Comparison of ENCODE assay signal across 16 cellular contexts in genomic region chr20:44407402-44408184, GRCh38. TPM values are rescaled to one million over a fixed set of nuclear protein-coding genes. Genes with fewer than 3 reads are reported as not detected.
DNase-seq lines count a peak whose midpoint lies in the region; ATAC-seq, FAIRE-seq and TF ChIP-seq lines count a peak whose summit lies in the region.
"Had no signal": no experiment of that assay in that cellular context is flagged by ENCODE, and none has a peak within 500 bp of the region (broad histone marks: within the 10 kb centered on the region; RNA-seq: fewer than 3 reads in every experiment).

No MANE protein-coding gene starts in this region.

- H3K4me3 ChIP-seq in BJ (ENCODE audit: low read depth, low read length) = no peak overlapping the region
- H3K4me3 ChIP-seq in K562 = no peak overlapping the region
- H3K4me3 ChIP-seq in liver (ENCODE audit: low read depth in 1 of 3, low read length in 3 of 3) = no peak overlapping the region
- H3K4me3 ChIP-seq in GM23338 = no peak overlapping the region

- WGBS in K562 (ENCODE audit: insufficient coverage, low coverage, missing lambda C conversion rate) = 12% methylated on average over 14 of the region's 14 CpGs
- 57% methylated on average over 14 of the region's 14 CpGs for WGBS in liver

- H3K4me1 Mint-ChIP-seq in GM23338 = peaks cover 7% of the 10 kb centered on the region; the same call in 2 of the 3 replicates
- H3K4me1 Mint-ChIP-seq in activated T-cell treated with anti-CD3 and anti-CD28 coated beads, Interleukin-2, amount 50 U/mL, for 4 hours (ENCODE audit: low read depth) = no peaks in the 10 kb centered on the region

- no peaks in the 10 kb centered on the region for H3F3A ChIP-seq in GM23338 (replicated peaks; ENCODE audit: low read depth)

- H3K27me3 ChIP-seq in BJ (ENCODE audit: control insufficient read depth, insufficient read depth, low read length) (peaks cover 2% of the 10 kb centered on the region), K562 (ENCODE audit: control insufficient read depth in 2 of 2, insufficient read depth in 2 of 2, low read length in 2 of 2) (peaks cover 7 to 23% of the 10 kb centered on the region in 2 experiments; a peak in 3 of 5 replicates), liver (ENCODE audit: control insufficient read depth in 4 of 4, insufficient read depth in 4 of 4, low read length in 3 of 4) (no peaks in the 10 kb centered on the region), GM23338 (ENCODE audit: insufficient read depth) (no peaks in the 10 kb centered on the region)

- no peak for TF ChIP-seq POLR2A in K562 (conservative IDR thresholded peaks at IDR 0.05)

- no peak for TF ChIP-seq EP300 in Ishikawa (IDR thresholded peaks at IDR 0.05; ENCODE audit: borderline replicate concordance)
- TF ChIP-seq EP300 in K562 (IDR thresholded peaks at IDR 0.05; ENCODE audit: low read length) = 0 out of 2 replicates have a peak, but pooled peaks have one; percentile 14

- H3K4me3 Mint-ChIP-seq in GM23338 = no peak overlapping the region
- H3K4me3 Mint-ChIP-seq in activated T-cell treated with anti-CD3 and anti-CD28 coated beads, Interleukin-2, amount 50 U/mL, for 4 hours = no peak overlapping the region

- peaks cover 2% of the 10 kb centered on the region; the same call in 1 of the 3 replicates for H3K9me3 Mint-ChIP-seq in GM23338
- H3K9me3 Mint-ChIP-seq in activated T-cell treated with anti-CD3 and anti-CD28 coated beads, Interleukin-2, amount 50 U/mL, for 4 hours = no peaks in the 10 kb centered on the region

- H3K9ac ChIP-seq in K562 (ENCODE audit: insufficient read depth in 1 of 2, low read depth in 2 of 2, low read length in 2 of 2) (no peak overlapping the region; a peak in 1 of 4 replicates), liver (ENCODE audit: low read depth in 1 of 2, low read length in 2 of 2) (peak overlapping the region; percentile 12 to 52)

- CTCF ChIA-PET in BJ (lab: Yijun Ruan, JAX) (interaction anchor here (0.6 to 4.3 kb wide), 8 partner anchors 9 to 64 kb away, joined by 3 to 19 read pairs (median 3); no protein-coding TSS in a partner anchor), K562 (lab: Yijun Ruan, JAX; ENCODE audit: low intra/inter-chr PET ratio) (interaction anchor here (0.6 to 1.0 kb wide), 2 partner anchors 19 to 210 kb away, joined by 3 to 7 read pairs; no protein-coding TSS in a partner anchor)

- H3K36me3 ChIP-seq in BJ (ENCODE audit: control insufficient read depth, insufficient read depth, low read length) (no peaks in the 10 kb centered on the region), K562 (ENCODE audit: control insufficient read depth, insufficient read depth, low read length) (no peaks in the 10 kb centered on the region), liver (ENCODE audit: control insufficient read depth in 4 of 4, insufficient read depth in 3 of 4, low read depth in 1 of 4, low read length in 3 of 4) (peaks cover 5 to 16% (median 8%) of the 10 kb centered on the region in 4 donors), GM23338 (ENCODE audit: insufficient read depth) (no peaks in the 10 kb centered on the region)
- H3K36me3 ChIP-seq: neutrophil had no signal

- ATAC-seq in K562 (peak; percentile 95), GM23338 (no peak), HG03280 (IDR thresholded peaks at IDR 0.05; ENCODE audit: unreplicated experiment) (no peak)
- no peak for ATAC-seq in activated T-cell treated with anti-CD3 and anti-CD28 coated beads, Interleukin-2, amount 50 U/mL, for 4 hours

- TF ChIP-seq CTCF in BJ (IDR thresholded peaks at IDR 0.05; ENCODE audit: insufficient read depth, low read depth, low read length) (no peak), K562 (IDR thresholded peaks at IDR 0.05 in 2 of 3, conservative IDR thresholded peaks at IDR 0.05 in 1 of 3; ENCODE audit: insufficient read depth in 2 of 3, low read depth in 1 of 3, low read length in 3 of 3) (no peak), liver (IDR thresholded peaks at IDR 0.05; ENCODE audit: low read depth, low read length, missing input control) (no peak), GM23338 (conservative IDR thresholded peaks at IDR 0.05; ENCODE audit: low read depth in 2 of 2) (no peak)

- H3K27ac ChIP-seq in K562 (ENCODE audit: extremely low read depth, low read depth, low read length) (no peak overlapping the region), liver (ENCODE audit: low read depth in 1 of 2, low read length in 2 of 2) (peak overlapping the region; percentile 91 to 93), GM23338 (ENCODE audit: low read depth) (no peak overlapping the region)
- H3K27ac ChIP-seq: C4-2B, neutrophil had no signal

- no TSS peak for BruUV-seq in K562 (replicated peaks; lab: Mats Ljungman, UMichigan)

- peaks cover 12 to 15% of the 10 kb centered on the region in 2 experiments; a peak in 4 of 5 replicates for H3K4me1 ChIP-seq in K562 (replicated peaks in 1 of 2; ENCODE audit: control insufficient read depth in 2 of 2, insufficient read depth in 2 of 2, low read length in 2 of 2)
- H3K4me1 ChIP-seq in liver (ENCODE audit: control insufficient read depth in 4 of 4, insufficient read depth in 4 of 4, low read length in 3 of 4) = peaks cover 24 to 90% (median 66%) of the 10 kb centered on the region in 4 donors
- H3K4me1 ChIP-seq in GM23338 (ENCODE audit: insufficient read depth) = no peaks in the 10 kb centered on the region

- peaks cover 4% of the 10 kb centered on the region for H3K27me3 Mint-ChIP-seq in GM23338 (ENCODE audit: insufficient read depth, low read depth, poor library complexity)
- peaks cover 8% of the 10 kb centered on the region for H3K27me3 Mint-ChIP-seq in activated T-cell treated with anti-CD3 and anti-CD28 coated beads, Interleukin-2, amount 50 U/mL, for 4 hours (ENCODE audit: low read depth)

- H3K9me3 ChIP-seq in K562 (replicated peaks; ENCODE audit: control insufficient read depth, insufficient read depth, low read depth, low read length) (no peaks in the 10 kb centered on the region), liver (ENCODE audit: control insufficient read depth in 4 of 4, low read length in 3 of 4) (no peaks in the 10 kb centered on the region)
- H3K9me3 ChIP-seq: neutrophil had no signal

- intact Hi-C loops in K562 (cut with micrococcal nuclease) = no loop called here

- H3K79me2 ChIP-seq in K562 (ENCODE audit: control insufficient read depth, insufficient read depth, low read length) = no peaks in the 10 kb centered on the region
- no peaks in the 10 kb centered on the region for H3K79me2 ChIP-seq in GM23338 (replicated peaks; ENCODE audit: insufficient read depth)

- no peak for TF ChIP-seq RAD21 in Ishikawa (IDR thresholded peaks at IDR 0.05; ENCODE audit: low read depth)
- no peak for TF ChIP-seq RAD21 in K562 (CRISPR knock-in tag; conservative IDR thresholded peaks at IDR 0.05 in 1 of 2, IDR thresholded peaks at IDR 0.05 in 1 of 2)
- TF ChIP-seq RAD21 in liver (IDR thresholded peaks at IDR 0.05) = no peak

- H3K36me3 Mint-ChIP-seq in GM23338 (ENCODE audit: low read depth) = no peaks in the 10 kb centered on the region
- H3K36me3 Mint-ChIP-seq in activated T-cell treated with anti-CD3 and anti-CD28 coated beads, Interleukin-2, amount 50 U/mL, for 4 hours (ENCODE audit: insufficient read depth) = no peaks in the 10 kb centered on the region

- POLR2A ChIA-PET in BJ (lab: Charles Lee) = no interaction called here
- POLR2A ChIA-PET in K562 (lab: Yijun Ruan, JAX) = interaction anchor here (0.5 to 1.3 kb wide), 6 partner anchors 9 to 627 kb away, joined by 3 to 7 read pairs (median 3); no protein-coding TSS in a partner anchor

- no peaks in the 10 kb centered on the region for H3K9me1 ChIP-seq in K562 (ENCODE audit: control insufficient read depth, insufficient read depth, low read length)

- H3K4me2 ChIP-seq in K562 (ENCODE audit: insufficient read depth, low read length) (peak overlapping the region; percentile 45), GM23338 (no peak overlapping the region)

- peak; percentile 17 for DNase-seq in BJ (ENCODE audit: low read depth)
- DNase-seq in K562 (ENCODE audit: extremely low read depth in 1 of 4, low spot score in 3 of 4) = peak; percentile 85 to 88 (median 88)
- no peak for DNase-seq in GM23338 (ENCODE audit: low spot score)
- DNase-seq in activated T-cell treated with anti-CD3 and anti-CD28 coated beads, Interleukin-2, amount 50 U/mL, for 4 hours = no peak
- no peak for DNase-seq in SK-N-DZ (ENCODE audit: low spot score)
- DNase-seq: NCI-H526 treated with DMSO at 0.1 percent for 48 hours; stimulated activated CD4-positive, alpha-beta T cell treated with anti-CD3 and anti-CD28 coated beads, Interleukin-4, amount 100 ng/mL, for 1 hour had no signal

- in situ Hi-C loops in K562 (cut with MboI) = no loop called here

- H4K20me1 ChIP-seq in K562 (replicated peaks; ENCODE audit: control insufficient read depth, insufficient read depth, low read length) (no peaks in the 10 kb centered on the region; the same call in 1 of the 2 replicates), GM23338 (replicated peaks; ENCODE audit: insufficient read depth) (no peaks in the 10 kb centered on the region)

- H3K27ac Mint-ChIP-seq in GM23338 = no peak overlapping the region

- peak overlapping the region; percentile 32 for H2AFZ ChIP-seq in K562 (ENCODE audit: low read depth, low read length)
- H2AFZ ChIP-seq in GM23338 = no peak overlapping the region

- peak; percentile 91 for FAIRE-seq in K562 (lab: Jason Lieb, UNC)
- FAIRE-seq: colon, GM12892, TTC549 had no signal

- H3K9me2 ChIP-seq in GM23338 (ENCODE audit: insufficient read depth) = no peaks in the 10 kb centered on the region

RNA-seq across cellular contexts. Expression of gene HNF4A, which starts 52.1 kb away (rescaled TPM):
- polyA plus RNA-seq in BJ (2011; rRNA removed) (0.04 TPM in 1 of 2 replicates, not detected in the other), K562 (2011; rRNA removed) (not detected in 2 replicates), K562 (2014; fragmentation: Illumina TruSeq; extraction: Trizol) (0.03 TPM in 1 of 2 replicates, not detected in the other), K562 (2014; fragmentation: Nextera tagmentation; extraction: Ambion mirVana) (under 1 TPM in 1 of 2 experiments, not detected in 1; 0.06 TPM), K562 (2014; rRNA removed) (0.27 TPM in 1 of 2 replicates, not detected in the other), liver (100 to 1,000 TPM in 1 of 2 donors, 10 to 100 TPM in 1; 52.3 to 120 TPM), GM23338 (2016; fragmentation: Nextera tagmentation; extraction: Ambion mirVana) (not detected in 2 replicates)
- not detected in 2 replicates for polyA minus RNA-seq in BJ (2011; rRNA and poly(A)+ RNA removed)
- total RNA-seq in K562 (2011; cell fraction: chromatin; rRNA removed; ENCODE audit: low replicate concordance) = 0.09 TPM in 1 of 2 replicates, not detected in the other
- total RNA-seq in K562 (2011; cell fraction: nucleolus; rRNA removed) = under 0.01 TPM in 1 of 2 replicates, not detected in the other
- total RNA-seq in K562 (2011; cell fraction: nucleoplasm; rRNA removed) = not detected in 2 replicates
- total RNA-seq in K562 (2014; rRNA removed) (not detected in 2 replicates), K562 (2014; rRNA removed; fragmentation: Illumina TruSeq; extraction: Trizol) (not detected in 2 replicates), K562 (2015; rRNA removed; fragmentation: Illumina TruSeq; extraction: Trizol) (not detected in 2 replicates), K562 (2021) (0.11 and 0.16 TPM in 2 replicates), liver (100 to 1,000 TPM in 1 of 2 donors, 10 to 100 TPM in 1; 51.7 to 171 TPM)
- polyA plus RNA-seq in K562 (2011; cell fraction: cytosol; rRNA removed) = not detected in 2 replicates
- not detected in 2 replicates for polyA plus RNA-seq in K562 (2011; cell fraction: nucleus; rRNA removed)
- 0.03 and 2.3 TPM in 2 replicates for polyA plus RNA-seq in K562 (2012)
- polyA minus RNA-seq in K562 (2011; rRNA and poly(A)+ RNA removed) = not detected in 2 replicates
- polyA minus RNA-seq in K562 (2011; cell fraction: cytosol; rRNA and poly(A)+ RNA removed) = 0.46 TPM in 1 of 2 replicates, not detected in the other
- polyA minus RNA-seq in K562 (2011; cell fraction: nucleus; rRNA and poly(A)+ RNA removed) = not detected in 2 replicates
- total RNA-seq in GM23338 (2014; rRNA removed; shearing (Covaris generic)) = not detected in 2 replicates
- under 1 TPM; 0.11 to 0.27 (median 0.18) TPM for total RNA-seq in activated T-cell treated with anti-CD3 and anti-CD28 coated beads, Interleukin-2, amount 50 U/mL, for 4 hours
- not detected in 2 replicates for polyA plus RNA-seq in SK-N-DZ (2014; cell fraction: cytosol; rRNA removed)
- not detected in 2 replicates for polyA plus RNA-seq in SK-N-DZ (2014; cell fraction: nucleus; rRNA removed)
- total RNA-seq: temporal lobe had no signal

Comparison
In these comparisons a context has a peak if more than half of its experiments do, and no peak if none do; other contexts are left out.
1. DNase-seq: peak in BJ (single experiment) and K562 (4 of 4); none in GM23338 (single experiment), activated T-cell treated with anti-CD3 and anti-CD28 coated beads, Interleukin-2, amount 50 U/mL, for 4 hours (single experiment) and SK-N-DZ (single experiment).
2. H3K27ac ChIP-seq: peak in liver (2 of 2); none in K562 (single experiment) and GM23338 (single experiment).
3. H3K9ac ChIP-seq: peak in liver (2 of 2); none in K562 (0 of 2).
4. RNA of gene HNF4A, which starts 52.1 kb away (total RNA-seq): 51.7 to 171 TPM in liver; 0.11 to 0.27 TPM in activated T-cell treated with anti-CD3 and anti-CD28 coated beads, Interleukin-2, amount 50 U/mL, for 4 hours, under 0.01 to 0.16 TPM in K562 and not detected in GM23338; every median in the first group is over 10 times any median in the second.